Comparison of ENCODE assay signal across 30 cellular contexts in genomic region chr17:47634870-47635269, GRCh38.
"Had no signal": no experiment of that assay in that cellular context is flagged by ENCODE, and none has a peak within 500 bp of the region (broad histone marks: within the 10 kb centered on the region; RNA-seq: fewer than 3 reads in every experiment).

No MANE protein-coding gene starts in this region.

- ATAC-seq: left colon, left lung, lower lobe of right lung, pancreas, right cardiac atrium, sciatic nerve had no signal

- DNase-seq: hippocampal formation; kidney; left colon; left lung; lower lobe of right lung; mammary epithelial cell; mesenchymal stem cell; nucleus accumbens; pancreas; posterior cingulate gyrus; retina; right cardiac atrium; stimulated activated CD4-positive, alpha-beta T cell treated with anti-CD3 and anti-CD28 coated beads, Interleukin-12 subunit alpha, Interleukin-12 subunit beta, amount 100 ng/mL, for 4 hours; stimulated activated CD4-positive, alpha-beta T cell treated with anti-CD3 and anti-CD28 coated beads, Interleukin-15, amount 100 ng/mL, for 24 hours; stimulated activated CD4-positive, alpha-beta T cell treated with anti-CD3 and anti-CD28 coated beads, Interleukin-2, amount 100 ng/mL, for 24 hours; stimulated activated CD4-positive, alpha-beta T cell treated with anti-CD3 and anti-CD28 coated beads, Interleukin-4, amount 100 ng/mL, for 1 hour; stimulated activated naive CD4-positive, alpha-beta T cell; tibial artery; trophoblast cell; upper lobe of right lung had no signal

- H3K4me3 ChIP-seq: left lung, lower lobe of right lung, pancreas, prostate gland, skin epidermis, suprapubic skin, thoracic aorta, tibial artery, upper lobe of right lung had no signal

- H3K27ac ChIP-seq: left lung, lower lobe of right lung, pancreas, prostate gland, skin epidermis, suprapubic skin, thoracic aorta, tibial artery, upper lobe of right lung had no signal

- H3K9me3 Mint-ChIP-seq: nephron; neural crest cell; stimulated activated naive CD8-positive, alpha-beta T cell treated with anti-CD3 and anti-CD28 coated beads, Interleukin-15, Interleukin-2, amounts not matched to agents 100 ng/mL and 50 ng/mL, for 24 hours had no signal

- H3K27ac Mint-ChIP-seq: nephron; stimulated activated naive CD8-positive, alpha-beta T cell treated with anti-CD3 and anti-CD28 coated beads, Interleukin-15, Interleukin-2, amounts not matched to agents 100 ng/mL and 50 ng/mL, for 24 hours had no signal

- H3K27me3 ChIP-seq: left lung, pancreas, suprapubic skin, tibial artery, upper lobe of right lung had no signal

- FAIRE-seq: islet of Langerhans, kidney, pancreas, urothelium cell line had no signal

- H3K4me3 Mint-ChIP-seq: nephron; neural crest cell; stimulated activated naive CD8-positive, alpha-beta T cell treated with anti-CD3 and anti-CD28 coated beads, Interleukin-15, Interleukin-2, amounts not matched to agents 100 ng/mL and 50 ng/mL, for 24 hours had no signal

- H3K9me3 ChIP-seq: left lung, lower lobe of right lung, pancreas, prostate gland, suprapubic skin, thoracic aorta, tibial artery, upper lobe of right lung had no signal

- H3K4me1 Mint-ChIP-seq: nephron, neural crest cell had no signal

- H3K27me3 Mint-ChIP-seq: stimulated activated naive CD8-positive, alpha-beta T cell treated with anti-CD3 and anti-CD28 coated beads, Interleukin-15, Interleukin-2, amounts not matched to agents 100 ng/mL and 50 ng/mL, for 24 hours had no signal

- H3K4me1 ChIP-seq: left lung, lower lobe of right lung, pancreas, prostate gland, suprapubic skin, tibial artery, upper lobe of right lung had no signal

- H3K36me3 ChIP-seq: lower lobe of right lung, pancreas, prostate gland, thoracic aorta, upper lobe of right lung had no signal
